ENCODE assay signal across 8 cellular contexts in genomic region chr17:78316867-78317816, GRCh38. TPM values are rescaled to one million over a fixed set of nuclear protein-coding genes. Genes with fewer than 3 reads are reported as not detected.
DNase-seq lines count a peak whose midpoint lies in the region; ATAC-seq and TF ChIP-seq lines count a peak whose summit lies in the region.

No MANE protein-coding gene starts in this region.

- no peak for ATAC-seq in HG02884 (IDR thresholded peaks at IDR 0.05; ENCODE audit: unreplicated experiment)
- no peak for ATAC-seq in HG03378 (IDR thresholded peaks at IDR 0.05; ENCODE audit: unreplicated experiment)

- H3K4me1 Mint-ChIP-seq in CD4-positive, alpha-beta memory T cell = peaks cover 17 to 53% (median 36%) of the 10 kb centered on the region in 4 donors

- H2AFZ ChIP-seq in mammary epithelial cell (ENCODE audit: low read depth, low read length) = peak overlapping the region; percentile 10

- H4K20me1 ChIP-seq in mammary epithelial cell (ENCODE audit: insufficient read depth, low read length) = no peaks in the 10 kb centered on the region

- no peak for DNase-seq in CD4-positive, alpha-beta memory T cell
- DNase-seq in mammary epithelial cell = no peak
- no peak for DNase-seq in NK-92 (lab: John Stamatoyannopoulos, UW; ENCODE audit: unreplicated experiment)
- DNase-seq in SKM-1 treated with dmso at 0.1 percent for 144 hours (lab: John Stamatoyannopoulos, UW; ENCODE audit: unreplicated experiment) = no peak

- no peaks in the 10 kb centered on the region for H3K36me3 ChIP-seq in CD4-positive, alpha-beta memory T cell (ENCODE audit: insufficient read depth, low read length)
- H3K36me3 ChIP-seq in HUES48 (ENCODE audit: control insufficient read depth, insufficient read depth, low read length) (no peaks in the 10 kb centered on the region), mammary epithelial cell (ENCODE audit: insufficient read depth, low read length) (no peaks in the 10 kb centered on the region), mucosa of rectum (ENCODE audit: control insufficient read depth in 2 of 2, insufficient read depth in 2 of 2, low read length in 2 of 2) (no peaks in the 10 kb centered on the region)

- no peaks in the 10 kb centered on the region for H3K79me2 ChIP-seq in mammary epithelial cell (ENCODE audit: insufficient read depth, low read length)

- no peak for TF ChIP-seq CTCF in mammary epithelial cell (conservative IDR thresholded peaks at IDR 0.05 in 1 of 2, IDR thresholded peaks at IDR 0.05 in 1 of 2; ENCODE audit: extremely low read depth in 1 of 2, insufficient read depth in 1 of 2, low read depth in 1 of 2, low read length in 2 of 2)

- CTCF ChIA-PET in CD4-positive, alpha-beta memory T cell (lab: Charles Lee; ENCODE audit: partially characterized antibody) = interaction anchor here (0.6 to 1.2 kb wide), 8 partner anchors 19 to 549 kb away, joined by 3 to 4 read pairs (median 3); no protein-coding TSS in a partner anchor
- CTCF ChIA-PET in mammary epithelial cell (lab: Charles Lee; ENCODE audit: low non-redundant PET) = interaction anchor here (0.6 to 0.7 kb wide), 2 partner anchors 10 to 12 kb away, joined by 3 to 12 read pairs; no protein-coding TSS in a partner anchor

- H3K27me3 ChIP-seq in CD4-positive, alpha-beta memory T cell (ENCODE audit: insufficient read depth, low read length) = no peaks in the 10 kb centered on the region
- H3K27me3 ChIP-seq in HUES48 (ENCODE audit: control insufficient read depth, insufficient read depth, low read length) = peaks cover 5% of the 10 kb centered on the region
- H3K27me3 ChIP-seq in mammary epithelial cell (ENCODE audit: insufficient read depth, low read length) = no peaks in the 10 kb centered on the region
- no peaks in the 10 kb centered on the region for H3K27me3 ChIP-seq in mucosa of rectum (ENCODE audit: control insufficient read depth in 2 of 2, insufficient read depth in 2 of 2, low read length in 2 of 2)

- no peak overlapping the region for H3K27ac ChIP-seq in CD4-positive, alpha-beta memory T cell (ENCODE audit: low read depth, low read length)
- H3K27ac ChIP-seq in HUES48 (ENCODE audit: low read depth, low read length) (peak overlapping the region; percentile 93), mammary epithelial cell (ENCODE audit: insufficient read depth, low read depth, low read length) (no peak overlapping the region), mucosa of rectum (ENCODE audit: low read depth in 2 of 2, low read length in 2 of 2) (peak overlapping the region; percentile 91 to 96)

- H3K4me2 ChIP-seq in mammary epithelial cell (ENCODE audit: insufficient read depth, low read depth, low read length) = no peak overlapping the region

- no peaks in the 10 kb centered on the region for H3K36me3 Mint-ChIP-seq in CD4-positive, alpha-beta memory T cell

- BruUV-seq in mammary epithelial cell (replicated peaks; lab: Mats Ljungman, UMichigan) = no TSS peak

- H3K9me3 ChIP-seq in CD4-positive, alpha-beta memory T cell (ENCODE audit: control insufficient read depth in 1 of 2, low read length in 2 of 2) = no peaks in the 10 kb centered on the region
- H3K9me3 ChIP-seq in HUES48 (ENCODE audit: control insufficient read depth, insufficient read depth, low read length) (no peaks in the 10 kb centered on the region), mammary epithelial cell (replicated peaks; ENCODE audit: insufficient read depth, low read length) (no peaks in the 10 kb centered on the region), mucosa of rectum (ENCODE audit: control insufficient read depth in 2 of 2, low read length in 2 of 2) (no peaks in the 10 kb centered on the region)

- H3K27ac Mint-ChIP-seq in CD4-positive, alpha-beta memory T cell = peak overlapping the region; percentile 6 to 85 (median 68)

- no peaks in the 10 kb centered on the region for H3K27me3 Mint-ChIP-seq in CD4-positive, alpha-beta memory T cell

- peaks cover 44% of the 10 kb centered on the region for H3K4me1 ChIP-seq in CD4-positive, alpha-beta memory T cell (ENCODE audit: insufficient read depth, low read length)
- peaks cover 34% of the 10 kb centered on the region for H3K4me1 ChIP-seq in HUES48 (ENCODE audit: control insufficient read depth, insufficient read depth, low read length)
- H3K4me1 ChIP-seq in mammary epithelial cell (ENCODE audit: insufficient read depth, low read length) = peaks cover 46% of the 10 kb centered on the region
- H3K4me1 ChIP-seq in mucosa of rectum (ENCODE audit: control insufficient read depth in 2 of 2, insufficient read depth in 2 of 2, low read length in 2 of 2) = peaks cover 40 to 52% of the 10 kb centered on the region in 2 donors

- POLR2A ChIA-PET in CD4-positive, alpha-beta memory T cell (lab: Charles Lee; ENCODE audit: partially characterized antibody) = interaction anchor here (0.8 to 6.0 kb wide), 7 partner anchors 12 to 42 kb away, joined by 3 to 62 read pairs (median 3); partner anchors contain the start of gene SOCS3

- peak overlapping the region; percentile 63; the same call in 1 of the 2 replicates for H3K9ac ChIP-seq in HUES48 (ENCODE audit: low read depth, low read length)
- no peak overlapping the region for H3K9ac ChIP-seq in mammary epithelial cell (ENCODE audit: insufficient read depth, low read length)
- H3K9ac ChIP-seq in mucosa of rectum (ENCODE audit: low read depth in 1 of 2, low read length in 2 of 2) = peak overlapping the region; percentile 77

- in situ Hi-C loops in mammary epithelial cell (cut with MboI; ENCODE audit: low sequenced_read_pairs in 2 of 2) = no loop called here

- peak overlapping the region in 5 of 8 donors; percentile 6 to 69 (median 40) for H3K4me3 Mint-ChIP-seq in CD4-positive, alpha-beta memory T cell

- no peak overlapping the region for H3K4me3 ChIP-seq in CD4-positive, alpha-beta memory T cell (ENCODE audit: low read length in 2 of 2)
- H3K4me3 ChIP-seq in HUES48 (ENCODE audit: low read depth, low read length) (peak overlapping the region; percentile 36), mammary epithelial cell (replicated peaks in 1 of 3; ENCODE audit: insufficient read depth in 1 of 3, low read depth in 2 of 3, low read length in 3 of 3) (no peak overlapping the region), mucosa of rectum (ENCODE audit: low read length in 2 of 2) (peak overlapping the region; percentile 4 to 58)

- dilution Hi-C loops in mammary epithelial cell (cut with HindIII; ENCODE audit: low sequenced_read_pairs) = loop anchor here (5.0 kb wide), 1 partner anchor 100 kb away; no protein-coding TSS in a partner anchor

- intact Hi-C loops in CD4-positive, alpha-beta memory T cell (cut with micrococcal nuclease) = no loop called here
- intact Hi-C loops in mammary epithelial cell (cut with micrococcal nuclease) = no loop called here

- 87% methylated on average over 16 of the region's 21 CpGs for WGBS in mammary epithelial cell (ENCODE audit: low coverage, missing lambda C conversion rate)

- H3K9me3 Mint-ChIP-seq in CD4-positive, alpha-beta memory T cell = no peaks in the 10 kb centered on the region

RNA-seq across cellular contexts. Expression of gene SOCS3, which starts 42.7 kb away (rescaled TPM):
- total RNA-seq in CD4-positive, alpha-beta memory T cell = 1 to 10 TPM; 7.5 to 8.4 TPM
- 100 to 1,000 TPM in 1 of 2 donors, 10 to 100 TPM in 1; 60.8 to 220 TPM for polyA plus RNA-seq in CD4-positive, alpha-beta memory T cell
- total RNA-seq in mammary epithelial cell = 10 to 100 TPM in 1 of 2 donors, 1 to 10 TPM in 1; 4.3 to 24.7 TPM
- 3.5 TPM for polyA plus RNA-seq in mammary epithelial cell
- 1.8 TPM for polyA minus RNA-seq in mammary epithelial cell

Comparison
In these comparisons a context has a peak if more than half of its experiments do, and no peak if none do; other contexts are left out.
1. H3K27ac ChIP-seq: peak in HUES48 (single experiment) and mucosa of rectum (2 of 2); none in CD4-positive, alpha-beta memory T cell (single experiment) and mammary epithelial cell (single experiment).
2. H3K4me3 ChIP-seq: peak in HUES48 (single experiment) and mucosa of rectum (2 of 2); none in CD4-positive, alpha-beta memory T cell (0 of 2) and mammary epithelial cell (0 of 3).